1 cellular context compared by ENCODE assay signal in the genomic region with DNA sequence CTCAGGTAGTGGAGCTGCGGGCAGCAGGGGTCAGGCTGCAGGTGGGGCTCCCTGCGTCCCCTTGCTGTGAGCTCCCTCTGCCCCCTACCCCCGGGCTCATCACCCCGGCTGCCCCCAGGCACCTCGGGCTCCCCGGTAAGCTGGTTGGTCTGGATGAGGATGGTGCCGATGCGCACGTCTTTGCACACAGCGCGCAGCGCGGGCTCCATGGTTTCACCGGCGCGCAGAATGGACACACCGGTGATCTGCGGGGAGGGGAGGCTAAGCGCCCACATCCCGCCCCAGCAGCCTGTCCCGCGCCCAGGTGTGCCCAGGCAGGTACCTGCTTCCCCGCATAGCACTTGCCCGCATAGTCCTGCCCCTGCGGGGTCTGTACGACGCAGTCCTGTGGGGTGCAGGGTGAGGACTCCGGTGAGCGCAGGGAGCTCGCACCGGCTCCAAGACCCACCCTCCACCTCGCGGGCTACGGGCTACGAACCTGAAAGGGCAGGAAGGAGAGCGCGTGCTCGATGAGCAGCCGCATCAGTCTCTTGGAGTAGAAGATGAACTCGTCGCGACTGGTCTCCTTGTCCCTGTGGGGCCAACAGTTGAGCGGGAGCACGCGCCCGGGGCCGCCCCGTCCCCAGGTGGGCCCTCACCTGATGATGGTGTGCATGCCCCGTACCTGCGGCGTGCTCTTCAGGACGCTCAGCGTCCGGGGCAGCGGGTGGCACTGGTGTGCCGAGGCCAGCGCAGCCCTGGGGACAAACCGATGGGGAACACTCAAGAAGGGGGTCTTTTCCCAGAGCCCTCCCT.
TF ChIP-seq lines count a peak whose summit lies in the region.

No MANE protein-coding gene starts in this region.

TF ChIP-seq in HepG2, 621 proteins besides CTCF, POLR2A, EP300 and RAD21 (continued from another document):
- TF ChIP-seq, protein P1, sequence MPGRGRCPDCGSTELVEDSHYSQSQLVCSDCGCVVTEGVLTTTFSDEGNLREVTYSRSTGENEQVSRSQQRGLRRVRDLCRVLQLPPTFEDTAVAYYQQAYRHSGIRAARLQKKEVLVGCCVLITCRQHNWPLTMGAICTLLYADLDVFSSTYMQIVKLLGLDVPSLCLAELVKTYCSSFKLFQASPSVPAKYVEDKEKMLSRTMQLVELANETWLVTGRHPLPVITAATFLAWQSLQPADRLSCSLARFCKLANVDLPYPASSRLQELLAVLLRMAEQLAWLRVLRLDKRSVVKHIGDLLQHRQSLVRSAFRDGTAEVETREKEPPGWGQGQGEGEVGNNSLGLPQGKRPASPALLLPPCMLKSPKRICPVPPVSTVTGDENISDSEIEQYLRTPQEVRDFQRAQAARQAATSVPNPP (CRISPR knock-in tag; IDR thresholded peaks at IDR 0.05), result no peak
- TF ChIP-seq FOSL2 (CRISPR knock-in tag; IDR thresholded peaks at IDR 0.05) (no peak), PTBP1 (IDR thresholded peaks at IDR 0.05; ENCODE audit: low read depth, low read length, poor library complexity, severe bottlenecking) (no peak), ZNF468 (CRISPR knock-in tag; IDR thresholded peaks at IDR 0.05) (no peak), SP1 (IDR thresholded peaks at IDR 0.05) (no peak), SP1 (CRISPR knock-in tag; IDR thresholded peaks at IDR 0.05) (no peak), ZNF547 (CRISPR knock-in tag; IDR thresholded peaks at IDR 0.05) (no peak), NCOR1 (IDR thresholded peaks at IDR 0.05; ENCODE audit: borderline replicate concordance, low read length) (no peak), HMGXB3 (CRISPR knock-in tag; IDR thresholded peaks at IDR 0.05; ENCODE audit: borderline replicate concordance) (no peak), ZBTB39 (CRISPR knock-in tag; IDR thresholded peaks at IDR 0.05) (no peak), ZNF691 (CRISPR knock-in tag; IDR thresholded peaks at IDR 0.05; ENCODE audit: borderline replicate concordance, low read depth) (no peak), ZNF563 (CRISPR knock-in tag; IDR thresholded peaks at IDR 0.05) (peak; percentile 3; the same call in 1 of the 2 replicates), ZNF207 (IDR thresholded peaks at IDR 0.05; ENCODE audit: borderline replicate concordance) (no peak), GPN1 (CRISPR knock-in tag; IDR thresholded peaks at IDR 0.05; ENCODE audit: borderline replicate concordance) (no peak), ZNF777 (CRISPR knock-in tag; IDR thresholded peaks at IDR 0.05) (no peak), GATAD1 (CRISPR knock-in tag; IDR thresholded peaks at IDR 0.05) (no peak), SNAPC5 (CRISPR knock-in tag; IDR thresholded peaks at IDR 0.05; ENCODE audit: borderline replicate concordance) (no peak), ZNF761 (CRISPR knock-in tag; conservative IDR thresholded peaks at IDR 0.05) (no peak), CHD2 (IDR thresholded peaks at IDR 0.05; ENCODE audit: low read depth, low read length) (no peak), ZNF660 (CRISPR knock-in tag; IDR thresholded peaks at IDR 0.05; ENCODE audit: borderline replicate concordance, low read depth) (no peak), AGO2 (optimal IDR thresholded peaks at IDR 0.05; ENCODE audit: low read depth, low read length) (peak; percentile 95), TEAD3 (CRISPR knock-in tag; optimal IDR thresholded peaks at IDR 0.05; ENCODE audit: borderline replicate concordance) (no peak), TP53 (CRISPR knock-in tag; conservative IDR thresholded peaks at IDR 0.05) (no peak), SRSF9 (IDR thresholded peaks at IDR 0.05; ENCODE audit: borderline replicate concordance, insufficient read depth, low read depth, low read length, poor library complexity, severe bottlenecking) (no peak), HMG20A (CRISPR knock-in tag; IDR thresholded peaks at IDR 0.05; ENCODE audit: borderline replicate concordance) (no peak), ARID5B (CRISPR knock-in tag; IDR thresholded peaks at IDR 0.05) (no peak), ZNF569 (CRISPR knock-in tag; IDR thresholded peaks at IDR 0.05; ENCODE audit: borderline replicate concordance) (no peak), PITX1 (CRISPR knock-in tag; IDR thresholded peaks at IDR 0.05) (no peak), ZNF382 (CRISPR knock-in tag; IDR thresholded peaks at IDR 0.05; ENCODE audit: borderline replicate concordance) (no peak), GATAD2A (CRISPR knock-in tag; IDR thresholded peaks at IDR 0.05) (no peak), THYN1 (CRISPR knock-in tag; IDR thresholded peaks at IDR 0.05; ENCODE audit: borderline replicate concordance, low read depth) (no peak)
- TF ChIP-seq, protein P2, sequence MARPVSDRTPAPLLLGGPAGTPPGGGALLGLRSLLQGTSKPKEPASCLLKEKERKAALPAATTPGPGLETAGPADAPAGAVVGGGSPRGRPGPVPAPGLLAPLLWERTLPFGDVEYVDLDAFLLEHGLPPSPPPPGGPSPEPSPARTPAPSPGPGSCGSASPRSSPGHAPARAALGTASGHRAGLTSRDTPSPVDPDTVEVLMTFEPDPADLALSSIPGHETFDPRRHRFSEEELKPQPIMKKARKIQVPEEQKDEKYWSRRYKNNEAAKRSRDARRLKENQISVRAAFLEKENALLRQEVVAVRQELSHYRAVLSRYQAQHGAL (CRISPR knock-in tag; IDR thresholded peaks at IDR 0.05; ENCODE audit: not compliant biosample characterization), result no peak
- TF ChIP-seq, protein P3, sequence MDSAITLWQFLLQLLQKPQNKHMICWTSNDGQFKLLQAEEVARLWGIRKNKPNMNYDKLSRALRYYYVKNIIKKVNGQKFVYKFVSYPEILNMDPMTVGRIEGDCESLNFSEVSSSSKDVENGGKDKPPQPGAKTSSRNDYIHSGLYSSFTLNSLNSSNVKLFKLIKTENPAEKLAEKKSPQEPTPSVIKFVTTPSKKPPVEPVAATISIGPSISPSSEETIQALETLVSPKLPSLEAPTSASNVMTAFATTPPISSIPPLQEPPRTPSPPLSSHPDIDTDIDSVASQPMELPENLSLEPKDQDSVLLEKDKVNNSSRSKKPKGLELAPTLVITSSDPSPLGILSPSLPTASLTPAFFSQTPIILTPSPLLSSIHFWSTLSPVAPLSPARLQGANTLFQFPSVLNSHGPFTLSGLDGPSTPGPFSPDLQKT (CRISPR knock-in tag; IDR thresholded peaks at IDR 0.05; ENCODE audit: borderline replicate concordance), result no peak
- TF ChIP-seq, protein P4, sequence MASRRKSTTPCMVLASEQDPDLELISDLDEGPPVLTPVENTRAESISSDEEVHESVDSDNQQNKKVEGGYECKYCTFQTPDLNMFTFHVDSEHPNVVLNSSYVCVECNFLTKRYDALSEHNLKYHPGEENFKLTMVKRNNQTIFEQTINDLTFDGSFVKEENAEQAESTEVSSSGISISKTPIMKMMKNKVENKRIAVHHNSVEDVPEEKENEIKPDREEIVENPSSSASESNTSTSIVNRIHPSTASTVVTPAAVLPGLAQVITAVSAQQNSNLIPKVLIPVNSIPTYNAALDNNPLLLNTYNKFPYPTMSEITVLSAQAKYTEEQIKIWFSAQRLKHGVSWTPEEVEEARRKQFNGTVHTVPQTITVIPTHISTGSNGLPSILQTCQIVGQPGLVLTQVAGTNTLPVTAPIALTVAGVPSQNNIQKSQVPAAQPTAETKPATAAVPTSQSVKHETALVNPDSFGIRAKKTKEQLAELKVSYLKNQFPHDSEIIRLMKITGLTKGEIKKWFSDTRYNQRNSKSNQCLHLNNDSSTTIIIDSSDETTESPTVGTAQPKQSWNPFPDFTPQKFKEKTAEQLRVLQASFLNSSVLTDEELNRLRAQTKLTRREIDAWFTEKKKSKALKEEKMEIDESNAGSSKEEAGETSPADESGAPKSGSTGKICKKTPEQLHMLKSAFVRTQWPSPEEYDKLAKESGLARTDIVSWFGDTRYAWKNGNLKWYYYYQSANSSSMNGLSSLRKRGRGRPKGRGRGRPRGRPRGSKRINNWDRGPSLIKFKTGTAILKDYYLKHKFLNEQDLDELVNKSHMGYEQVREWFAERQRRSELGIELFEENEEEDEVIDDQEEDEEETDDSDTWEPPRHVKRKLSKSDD (CRISPR knock-in tag; IDR thresholded peaks at IDR 0.05; ENCODE audit: low read depth), result peak; percentile 29; the same call in 1 of the 2 replicates
- TF ChIP-seq, protein P5, sequence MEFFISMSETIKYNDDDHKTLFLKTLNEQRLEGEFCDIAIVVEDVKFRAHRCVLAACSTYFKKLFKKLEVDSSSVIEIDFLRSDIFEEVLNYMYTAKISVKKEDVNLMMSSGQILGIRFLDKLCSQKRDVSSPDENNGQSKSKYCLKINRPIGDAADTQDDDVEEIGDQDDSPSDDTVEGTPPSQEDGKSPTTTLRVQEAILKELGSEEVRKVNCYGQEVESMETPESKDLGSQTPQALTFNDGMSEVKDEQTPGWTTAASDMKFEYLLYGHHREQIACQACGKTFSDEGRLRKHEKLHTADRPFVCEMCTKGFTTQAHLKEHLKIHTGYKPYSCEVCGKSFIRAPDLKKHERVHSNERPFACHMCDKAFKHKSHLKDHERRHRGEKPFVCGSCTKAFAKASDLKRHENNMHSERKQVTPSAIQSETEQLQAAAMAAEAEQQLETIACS (CRISPR knock-in tag; IDR thresholded peaks at IDR 0.05), result no peak
